ENCODE assay signal across 1 cellular context in genomic region chr7:5838771-5839170, GRCh38.
TF ChIP-seq lines count a peak whose summit lies in the region.

No MANE protein-coding gene starts in this region.

TF ChIP-seq in WTC11, 78 proteins besides CTCF, POLR2A, EP300 and RAD21:
- no peak for TF ChIP-seq RORB (CRISPR knock-in tag; IDR thresholded peaks at IDR 0.05)
- TF ChIP-seq SOX15 (CRISPR knock-in tag; IDR thresholded peaks at IDR 0.05), result no peak
- TF ChIP-seq ZBTB21 (CRISPR knock-in tag; IDR thresholded peaks at IDR 0.05; ENCODE audit: borderline replicate concordance), result no peak
- no peak for TF ChIP-seq E2F1 (CRISPR knock-in tag; IDR thresholded peaks at IDR 0.05)
- no peak for TF ChIP-seq ZNF138 (CRISPR knock-in tag; conservative IDR thresholded peaks at IDR 0.05)
- TF ChIP-seq GTF2I (CRISPR knock-in tag; conservative IDR thresholded peaks at IDR 0.05), result no peak
- TF ChIP-seq AR (CRISPR knock-in tag; IDR thresholded peaks at IDR 0.05), result no peak
- no peak for TF ChIP-seq USF1 (CRISPR knock-in tag; IDR thresholded peaks at IDR 0.05)
- no peak for TF ChIP-seq IRF1 (CRISPR knock-in tag; IDR thresholded peaks at IDR 0.05)
- TF ChIP-seq CREB1 (CRISPR knock-in tag; IDR thresholded peaks at IDR 0.05), result no peak
- no peak for TF ChIP-seq ZMAT4 (CRISPR knock-in tag; IDR thresholded peaks at IDR 0.05)
- TF ChIP-seq ZSCAN18 (CRISPR knock-in tag; IDR thresholded peaks at IDR 0.05), result no peak
- no peak for TF ChIP-seq SMAD3 (CRISPR knock-in tag; IDR thresholded peaks at IDR 0.05; ENCODE audit: borderline replicate concordance)
- no peak for TF ChIP-seq JAZF1 (CRISPR knock-in tag; IDR thresholded peaks at IDR 0.05)
- TF ChIP-seq SMAD4 (CRISPR knock-in tag; IDR thresholded peaks at IDR 0.05), result no peak
- TF ChIP-seq ZNF425 (CRISPR knock-in tag; conservative IDR thresholded peaks at IDR 0.05), result no peak
- TF ChIP-seq AFF4 (CRISPR knock-in tag; IDR thresholded peaks at IDR 0.05; ENCODE audit: borderline replicate concordance), result no peak
TF ChIP-seq in WTC11: peak in this region for 0.
